ENCODE assay signal across 18 cellular contexts in the genomic region with DNA sequence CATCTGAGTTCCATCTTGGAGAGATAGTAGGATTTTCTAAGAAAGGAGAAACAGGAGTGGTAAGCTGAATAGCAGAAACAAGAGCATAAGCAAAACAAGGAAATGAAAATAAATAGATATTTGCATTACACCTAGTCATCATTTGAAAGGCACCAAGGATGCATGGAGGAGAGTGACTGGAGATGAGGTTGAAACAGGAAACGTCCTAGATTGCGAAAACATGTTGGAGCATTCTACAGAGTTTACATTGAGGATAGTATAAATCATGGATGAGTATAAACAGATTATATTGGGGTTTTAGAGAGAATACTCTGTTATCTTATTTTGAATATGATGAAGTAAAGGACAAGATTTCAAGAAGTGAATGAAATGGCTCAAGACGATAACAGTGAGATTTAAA.
"Had no signal": no experiment of that assay in that cellular context is flagged by ENCODE, and none has a peak within 500 bp of the region (broad histone marks: within the 10 kb centered on the region; RNA-seq: fewer than 3 reads in every experiment).

No MANE protein-coding gene starts in this region.

- DNase-seq: Karpas-422, KG1, MM.1S, NCI-H1092 treated with DMSO at 0.1 percent for 48 hours, NCI-H1436, NCI-H187, NCI-H2029 treated with DMSO at 0.1 percent for 48 hours, NCI-H2171 treated with DMSO at 0.1 percent for 48 hours, NCI-H524, NCI-H69, NCI-H774, OCI-M1, PC-9, Peyer's patch, Right ventricle myocardium superior, RPMI8226, SIG-M5 had no signal

- H3K4me3 Mint-ChIP-seq: T-helper 1 cell treated with Interleukin-12 subunit alpha and Interleukin-12 subunit beta and Interleukin-4 antibody, amounts not matched to agents 30 μg/mL and 1 μg/mL, for 36 hours had no signal

- H3K27ac Mint-ChIP-seq: T-helper 1 cell treated with Interleukin-12 subunit alpha and Interleukin-12 subunit beta and Interleukin-4 antibody, amounts not matched to agents 30 μg/mL and 1 μg/mL, for 36 hours had no signal
